Comparison of ENCODE assay signal across 15 cellular contexts in the genomic region with DNA sequence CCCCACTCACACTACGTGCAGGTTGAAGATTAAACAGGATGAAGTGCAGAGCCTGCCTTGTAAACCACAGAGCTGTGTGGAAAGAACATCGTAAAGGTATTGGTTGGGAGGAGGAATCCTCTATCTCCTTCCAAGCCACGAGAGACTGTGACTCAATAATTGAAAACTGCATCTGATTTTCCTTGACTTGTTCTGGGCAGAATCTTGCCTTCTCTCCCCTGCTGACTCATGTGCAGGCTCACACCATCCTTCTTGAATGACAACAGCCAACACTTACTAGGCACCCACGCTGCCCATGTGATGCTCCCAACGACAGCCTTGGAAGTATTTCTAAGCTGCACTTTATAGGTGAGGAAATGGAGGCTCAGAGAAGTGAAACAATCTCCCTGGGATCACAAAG.
DNase-seq lines count a peak whose midpoint lies in the region; ATAC-seq and TF ChIP-seq lines count a peak whose summit lies in the region.
"Had no signal": no experiment of that assay in that cellular context is flagged by ENCODE, and none has a peak within 500 bp of the region (broad histone marks: within the 10 kb centered on the region; RNA-seq: fewer than 3 reads in every experiment).

No MANE protein-coding gene starts in this region.

- ATAC-seq in sciatic nerve (peak; percentile 74), HG02798 (IDR thresholded peaks at IDR 0.05; ENCODE audit: poor library complexity, unreplicated experiment) (no peak)
- ATAC-seq: left ventricle myocardium superior had no signal

- no peaks in the 10 kb centered on the region for H3K36me3 ChIP-seq in BJ (ENCODE audit: control insufficient read depth, insufficient read depth, low read length)
- no peaks in the 10 kb centered on the region for H3K36me3 ChIP-seq in SK-N-SH (replicated peaks in 1 of 2; ENCODE audit: control insufficient read depth in 1 of 2, insufficient read depth in 2 of 2, low read length in 1 of 2)
- H3K36me3 ChIP-seq: neutrophil had no signal

- TF ChIP-seq RAD21 in SK-N-SH (IDR thresholded peaks at IDR 0.05; ENCODE audit: low read length), result no peak

- TF ChIP-seq EP300 in SK-N-SH (IDR thresholded peaks at IDR 0.05; ENCODE audit: borderline replicate concordance in 1 of 2, low read depth in 1 of 2, low read length in 1 of 2), result no peak

- peak; percentile 49 for DNase-seq in BJ (ENCODE audit: low read depth)
- no peak for DNase-seq in SK-N-SH
- peak; percentile 76 for DNase-seq in fibroblast of peridontal ligament (ENCODE audit: extremely low read depth)
- DNase-seq in sciatic nerve (ENCODE audit: low spot score), result no peak
- DNase-seq in H4 (ENCODE audit: low spot score), result no peak
- no peak for DNase-seq in DMS53 (lab: John Stamatoyannopoulos, UW)
- no peak for DNase-seq in mucosa of gallbladder (ENCODE audit: low spot score)
- DNase-seq: activated CD8-positive, alpha-beta memory T cell treated with anti-CD3 and anti-CD28 coated beads for 24 hours; activated naive CD4-positive, alpha-beta T cell treated with anti-CD3 and anti-CD28 coated beads for 36 hours; CD4-positive, alpha-beta T cell; glutamatergic neuron; left ventricle myocardium superior; NCI-H345 had no signal

- peaks cover 6% of the 10 kb centered on the region for H3F3A ChIP-seq in SK-N-SH (replicated peaks; ENCODE audit: insufficient read depth)

- CTCF ChIA-PET in BJ (lab: Yijun Ruan, JAX), result no interaction called here
- CTCF ChIA-PET in SK-N-SH (lab: Yijun Ruan, JAX), result no interaction called here

- intact Hi-C loops in sciatic nerve (cut with DNase I), result no loop called here

- no peaks in the 10 kb centered on the region for H4K20me1 ChIP-seq in SK-N-SH (ENCODE audit: insufficient read depth)

- no peak overlapping the region for H3K4me2 ChIP-seq in SK-N-SH

- H2AFZ ChIP-seq in SK-N-SH (ENCODE audit: low read depth), result no peak overlapping the region

- 20% methylated on average over 5 of the region's 5 CpGs for WGBS in SK-N-SH (ENCODE audit: low lambda C conversion rate)

- H3K4me1 ChIP-seq in SK-N-SH (ENCODE audit: control insufficient read depth in 1 of 2, insufficient read depth in 2 of 2, low read depth in 1 of 2, low read length in 1 of 2), result peaks cover 5 to 39% of the 10 kb centered on the region in 2 experiments; a peak in 2 of 4 replicates

- POLR2A ChIA-PET in BJ (lab: Charles Lee) (no interaction called here), SK-N-SH (lab: Yijun Ruan, JAX) (no interaction called here)

- H3K4me3 ChIP-seq in BJ (ENCODE audit: low read depth, low read length) (no peak overlapping the region), SK-N-SH (ENCODE audit: low read depth in 2 of 2, low read length in 1 of 2) (no peak overlapping the region)

- no peak overlapping the region for H3K9ac ChIP-seq in SK-N-SH

- no peaks in the 10 kb centered on the region for H3K9me2 ChIP-seq in SK-N-SH

- no peaks in the 10 kb centered on the region; the same call in 1 of the 2 replicates for H3K9me3 ChIP-seq in SK-N-SH
- H3K9me3 ChIP-seq: neutrophil had no signal

- no peak for TF ChIP-seq CTCF in BJ (IDR thresholded peaks at IDR 0.05; ENCODE audit: insufficient read depth, low read depth, low read length)
- no peak for TF ChIP-seq CTCF in SK-N-SH (IDR thresholded peaks at IDR 0.05)

- peaks cover 7% of the 10 kb centered on the region for H3K27me3 ChIP-seq in BJ (ENCODE audit: control insufficient read depth, insufficient read depth, low read length)
- no peaks in the 10 kb centered on the region for H3K27me3 ChIP-seq in SK-N-SH (ENCODE audit: insufficient read depth)

- no peaks in the 10 kb centered on the region for H3K79me2 ChIP-seq in SK-N-SH (ENCODE audit: insufficient read depth)

- no peak overlapping the region for H3K27ac ChIP-seq in SK-N-SH (ENCODE audit: low read depth in 2 of 2, low read length in 1 of 2)
- H3K27ac ChIP-seq: neutrophil had no signal

TF ChIP-seq in SK-N-SH, 30 proteins besides CTCF, POLR2A, EP300 and RAD21 (continues in another document):
- no peak for TF ChIP-seq ZBTB33 (IDR thresholded peaks at IDR 0.05; ENCODE audit: borderline replicate concordance, low read depth)
- TF ChIP-seq GATA2 (CRISPR knock-in tag; IDR thresholded peaks at IDR 0.05), result no peak
- no peak for TF ChIP-seq SIN3A (IDR thresholded peaks at IDR 0.05; ENCODE audit: borderline replicate concordance, low read depth, low read length)
- no peak for TF ChIP-seq MEF2A (IDR thresholded peaks at IDR 0.05; ENCODE audit: borderline replicate concordance, low read depth)
- TF ChIP-seq RXRA (IDR thresholded peaks at IDR 0.05; ENCODE audit: borderline replicate concordance, low read depth), result no peak
- peak; percentile 13; the same call in 1 of the 2 replicates for TF ChIP-seq NFIC (IDR thresholded peaks at IDR 0.05; ENCODE audit: borderline replicate concordance)
- peak; percentile 62 for TF ChIP-seq PBX3 (IDR thresholded peaks at IDR 0.05)
- TF ChIP-seq TEAD4 (IDR thresholded peaks at IDR 0.05; ENCODE audit: borderline replicate concordance, insufficient read depth), result no peak
- TF ChIP-seq FOSL2 (IDR thresholded peaks at IDR 0.05; ENCODE audit: borderline replicate concordance, low read depth), result peak; percentile 35; the same call in 1 of the 2 replicates
- TF ChIP-seq, protein P1, sequence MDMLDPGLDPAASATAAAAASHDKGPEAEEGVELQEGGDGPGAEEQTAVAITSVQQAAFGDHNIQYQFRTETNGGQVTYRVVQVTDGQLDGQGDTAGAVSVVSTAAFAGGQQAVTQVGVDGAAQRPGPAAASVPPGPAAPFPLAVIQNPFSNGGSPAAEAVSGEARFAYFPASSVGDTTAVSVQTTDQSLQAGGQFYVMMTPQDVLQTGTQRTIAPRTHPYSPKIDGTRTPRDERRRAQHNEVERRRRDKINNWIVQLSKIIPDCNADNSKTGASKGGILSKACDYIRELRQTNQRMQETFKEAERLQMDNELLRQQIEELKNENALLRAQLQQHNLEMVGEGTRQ (IDR thresholded peaks at IDR 0.05; ENCODE audit: borderline replicate concordance, low read depth, low read length), result no peak
- TF ChIP-seq YY1 (IDR thresholded peaks at IDR 0.05; ENCODE audit: low read depth), result no peak
- TF ChIP-seq GABPA (IDR thresholded peaks at IDR 0.05; ENCODE audit: low read depth), result no peak
- no peak for TF ChIP-seq RCOR1 (IDR thresholded peaks at IDR 0.05; ENCODE audit: low read length)
- TF ChIP-seq, protein P2, sequence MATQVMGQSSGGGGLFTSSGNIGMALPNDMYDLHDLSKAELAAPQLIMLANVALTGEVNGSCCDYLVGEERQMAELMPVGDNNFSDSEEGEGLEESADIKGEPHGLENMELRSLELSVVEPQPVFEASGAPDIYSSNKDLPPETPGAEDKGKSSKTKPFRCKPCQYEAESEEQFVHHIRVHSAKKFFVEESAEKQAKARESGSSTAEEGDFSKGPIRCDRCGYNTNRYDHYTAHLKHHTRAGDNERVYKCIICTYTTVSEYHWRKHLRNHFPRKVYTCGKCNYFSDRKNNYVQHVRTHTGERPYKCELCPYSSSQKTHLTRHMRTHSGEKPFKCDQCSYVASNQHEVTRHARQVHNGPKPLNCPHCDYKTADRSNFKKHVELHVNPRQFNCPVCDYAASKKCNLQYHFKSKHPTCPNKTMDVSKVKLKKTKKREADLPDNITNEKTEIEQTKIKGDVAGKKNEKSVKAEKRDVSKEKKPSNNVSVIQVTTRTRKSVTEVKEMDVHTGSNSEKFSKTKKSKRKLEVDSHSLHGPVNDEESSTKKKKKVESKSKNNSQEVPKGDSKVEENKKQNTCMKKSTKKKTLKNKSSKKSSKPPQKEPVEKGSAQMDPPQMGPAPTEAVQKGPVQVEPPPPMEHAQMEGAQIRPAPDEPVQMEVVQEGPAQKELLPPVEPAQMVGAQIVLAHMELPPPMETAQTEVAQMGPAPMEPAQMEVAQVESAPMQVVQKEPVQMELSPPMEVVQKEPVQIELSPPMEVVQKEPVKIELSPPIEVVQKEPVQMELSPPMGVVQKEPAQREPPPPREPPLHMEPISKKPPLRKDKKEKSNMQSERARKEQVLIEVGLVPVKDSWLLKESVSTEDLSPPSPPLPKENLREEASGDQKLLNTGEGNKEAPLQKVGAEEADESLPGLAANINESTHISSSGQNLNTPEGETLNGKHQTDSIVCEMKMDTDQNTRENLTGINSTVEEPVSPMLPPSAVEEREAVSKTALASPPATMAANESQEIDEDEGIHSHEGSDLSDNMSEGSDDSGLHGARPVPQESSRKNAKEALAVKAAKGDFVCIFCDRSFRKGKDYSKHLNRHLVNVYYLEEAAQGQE (IDR thresholded peaks at IDR 0.05; ENCODE audit: low read depth, low read length), result no peak
- 0 out of 2 replicates have a peak, but pooled peaks have one; percentile 14 for TF ChIP-seq JUND (IDR thresholded peaks at IDR 0.05)
- TF ChIP-seq TAF1 (IDR thresholded peaks at IDR 0.05; ENCODE audit: borderline replicate concordance, low read depth, low read length), result no peak
- TF ChIP-seq TCF12 (IDR thresholded peaks at IDR 0.05), result peak; percentile 42

Comparison
In these comparisons a context has a peak if more than half of its experiments do, and no peak if none do; other contexts are left out.
1. DNase-seq: peak in BJ (single experiment) and fibroblast of peridontal ligament (single experiment); none in SK-N-SH (single experiment), sciatic nerve (single experiment), H4 (single experiment), DMS53 (single experiment) and mucosa of gallbladder (single experiment).